In genomic region chr15:34640661-34641060, GRCh38 we compare ENCODE assay signal across 11 cellular contexts.
"Had no signal": no experiment of that assay in that cellular context is flagged by ENCODE, and none has a peak within 500 bp of the region (broad histone marks: within the 10 kb centered on the region; RNA-seq: fewer than 3 reads in every experiment).

No MANE protein-coding gene starts in this region.

- H3K27ac Mint-ChIP-seq: GM23338, H9, HFFc6 had no signal

- FAIRE-seq: H1, H54 had no signal

- H3K4me1 Mint-ChIP-seq: GM23338 had no signal

- ATAC-seq: GM23338, HCT116 had no signal

- H3K36me3 ChIP-seq: HAP-1 had no signal

- H3K9me3 Mint-ChIP-seq: GM23338 had no signal

- H2AFZ ChIP-seq: GM23248, GM23338 had no signal

- DNase-seq: GM23248, GOT3, H7, H9, HCEC 1CT, HFFc6 had no signal

- H3K9me3 ChIP-seq: HAP-1 had no signal

- H3K4me3 Mint-ChIP-seq: GM23338, H9, HFFc6 had no signal

- H3K27ac ChIP-seq: GM23248 had no signal

- H3K4me3 ChIP-seq: GM23248, GM23338, HAP-1 had no signal

- H3K4me1 ChIP-seq: HAP-1 had no signal

- H3K4me2 ChIP-seq: GM23338 had no signal

- H3K9ac ChIP-seq: GM23248 had no signal
